Comparison of ENCODE assay signal across 17 cellular contexts in the genomic region with DNA sequence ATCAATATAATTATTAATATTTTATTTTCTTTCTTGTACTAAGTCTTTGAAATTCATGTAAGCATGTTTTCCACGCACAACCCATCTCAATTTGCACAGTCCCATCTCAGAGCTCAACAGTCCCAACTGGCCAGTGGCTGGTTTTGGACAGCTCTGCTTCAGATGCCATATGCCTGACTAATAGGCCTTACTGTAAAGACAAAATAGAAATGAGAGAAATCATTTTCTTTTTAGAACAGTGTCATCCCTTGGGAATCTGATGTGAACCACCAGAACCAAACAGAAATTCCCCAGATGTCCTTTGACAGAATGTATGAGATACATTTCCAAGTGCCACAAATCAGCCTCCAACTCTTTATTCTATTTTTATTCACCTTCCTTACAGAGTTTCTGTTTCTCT.
DNase-seq lines count a peak whose midpoint lies in the region; ATAC-seq and TF ChIP-seq lines count a peak whose summit lies in the region.
"Had no signal": no experiment of that assay in that cellular context is flagged by ENCODE, and none has a peak within 500 bp of the region (broad histone marks: within the 10 kb centered on the region; RNA-seq: fewer than 3 reads in every experiment).

No MANE protein-coding gene starts in this region.

- POLR2A ChIA-PET in activated CD8-positive, alpha-beta T cell treated with anti-CD3 and anti-CD28 coated beads for 36 hours (lab: Charles Lee): interaction anchor here (0.6 kb wide), 1 partner anchor 143 kb away, joined by 3 read pairs; no protein-coding TSS in a partner anchor
- POLR2A ChIA-PET in activated CD8-positive, alpha-beta T cell treated with anti-CD3 and anti-CD28 coated beads, Interleukin-2, amount 10 ng/mL, durations not matched to agents 7 days and 5 days (lab: Charles Lee): no interaction called here

- no peaks in the 10 kb centered on the region for H3K27me3 ChIP-seq in psoas muscle (ENCODE audit: insufficient read depth in 3 of 3, low read length in 2 of 3)
- H3K27me3 ChIP-seq: sigmoid colon had no signal

- H3K27ac ChIP-seq in psoas muscle: peak overlapping the region; percentile 64

- no peak overlapping the region for H3K4me3 Mint-ChIP-seq in activated CD8-positive, alpha-beta T cell treated with anti-CD3 and anti-CD28 coated beads for 36 hours
- H3K4me3 Mint-ChIP-seq in activated CD8-positive, alpha-beta T cell treated with anti-CD3 and anti-CD28 coated beads, Interleukin-2, amount 10 ng/mL, durations not matched to agents 7 days and 5 days: no peak overlapping the region
- no peak overlapping the region for H3K4me3 Mint-ChIP-seq in stimulated activated effector memory CD8-positive, alpha-beta T cell treated with anti-CD3 and anti-CD28 coated beads, Interleukin-12 subunit alpha, Interleukin-12 subunit beta, amount 100 ng/mL, for 72 hours
- H3K4me3 Mint-ChIP-seq: naive thymus-derived CD8-positive, alpha-beta T cell; stimulated activated naive CD8-positive, alpha-beta T cell treated with anti-CD3 and anti-CD28 coated beads, Interleukin-15, amount 100 ng/mL, for 72 hours had no signal

- intact Hi-C loops in activated CD8-positive, alpha-beta T cell treated with anti-CD3 and anti-CD28 coated beads for 36 hours (cut with micrococcal nuclease): no loop called here
- intact Hi-C loops in psoas muscle (cut with DNase I): no loop called here

- H3K27me3 Mint-ChIP-seq in activated CD8-positive, alpha-beta T cell treated with anti-CD3 and anti-CD28 coated beads for 36 hours: no peaks in the 10 kb centered on the region
- no peaks in the 10 kb centered on the region for H3K27me3 Mint-ChIP-seq in activated CD8-positive, alpha-beta T cell treated with anti-CD3 and anti-CD28 coated beads, Interleukin-2, amount 10 ng/mL, durations not matched to agents 7 days and 5 days (ENCODE audit: low read depth)
- H3K27me3 Mint-ChIP-seq: naive thymus-derived CD8-positive, alpha-beta T cell; stimulated activated naive CD8-positive, alpha-beta T cell treated with anti-CD3 and anti-CD28 coated beads, Interleukin-15, amount 100 ng/mL, for 72 hours had no signal

- H3K36me3 Mint-ChIP-seq in activated CD8-positive, alpha-beta T cell treated with anti-CD3 and anti-CD28 coated beads for 36 hours (ENCODE audit: low read depth): peaks cover 30% of the 10 kb centered on the region
- H3K36me3 Mint-ChIP-seq in activated CD8-positive, alpha-beta T cell treated with anti-CD3 and anti-CD28 coated beads, Interleukin-2, amount 10 ng/mL, durations not matched to agents 7 days and 5 days (ENCODE audit: low read depth): peaks cover 55% of the 10 kb centered on the region
- peaks cover 93% of the 10 kb centered on the region for H3K36me3 Mint-ChIP-seq in stimulated activated effector memory CD8-positive, alpha-beta T cell treated with anti-CD3 and anti-CD28 coated beads, Interleukin-12 subunit alpha, Interleukin-12 subunit beta, amount 100 ng/mL, for 72 hours

- H3K9me3 Mint-ChIP-seq in activated CD8-positive, alpha-beta T cell treated with anti-CD3 and anti-CD28 coated beads for 36 hours: no peaks in the 10 kb centered on the region
- no peaks in the 10 kb centered on the region for H3K9me3 Mint-ChIP-seq in activated CD8-positive, alpha-beta T cell treated with anti-CD3 and anti-CD28 coated beads, Interleukin-2, amount 10 ng/mL, durations not matched to agents 7 days and 5 days (ENCODE audit: insufficient read depth)
- no peaks in the 10 kb centered on the region for H3K9me3 Mint-ChIP-seq in stimulated activated effector memory CD8-positive, alpha-beta T cell treated with anti-CD3 and anti-CD28 coated beads, Interleukin-12 subunit alpha, Interleukin-12 subunit beta, amount 100 ng/mL, for 72 hours
- H3K9me3 Mint-ChIP-seq: naive thymus-derived CD8-positive, alpha-beta T cell; stimulated activated naive CD8-positive, alpha-beta T cell treated with anti-CD3 and anti-CD28 coated beads, Interleukin-15, amount 100 ng/mL, for 72 hours had no signal

- H3K9me3 ChIP-seq in psoas muscle: no peaks in the 10 kb centered on the region
- H3K9me3 ChIP-seq: sigmoid colon had no signal

- TF ChIP-seq CTCF in activated CD8-positive, alpha-beta T cell treated with anti-CD3 and anti-CD28 coated beads for 36 hours (IDR thresholded peaks at IDR 0.05): no peak
- no peak for TF ChIP-seq CTCF in psoas muscle (IDR thresholded peaks at IDR 0.05)

- 57 to 62% (median 59%) methylated on average over 1 of the region's 1 CpG for WGBS in psoas muscle, 3 donors

- no peak overlapping the region for H3K4me3 ChIP-seq in psoas muscle
- H3K4me3 ChIP-seq: sigmoid colon had no signal

- CTCF ChIA-PET in activated CD8-positive, alpha-beta T cell treated with anti-CD3 and anti-CD28 coated beads for 36 hours (lab: Charles Lee): no interaction called here
- CTCF ChIA-PET in activated CD8-positive, alpha-beta T cell treated with anti-CD3 and anti-CD28 coated beads, Interleukin-2, amount 10 ng/mL, durations not matched to agents 7 days and 5 days (lab: Charles Lee): no interaction called here

- no peaks in the 10 kb centered on the region for H3K4me1 Mint-ChIP-seq in activated CD8-positive, alpha-beta T cell treated with anti-CD3 and anti-CD28 coated beads for 36 hours (ENCODE audit: low read depth)
- H3K4me1 Mint-ChIP-seq in activated CD8-positive, alpha-beta T cell treated with anti-CD3 and anti-CD28 coated beads, Interleukin-2, amount 10 ng/mL, durations not matched to agents 7 days and 5 days (ENCODE audit: low read depth): no peaks in the 10 kb centered on the region
- peaks cover 11% of the 10 kb centered on the region for H3K4me1 Mint-ChIP-seq in stimulated activated effector memory CD8-positive, alpha-beta T cell treated with anti-CD3 and anti-CD28 coated beads, Interleukin-12 subunit alpha, Interleukin-12 subunit beta, amount 100 ng/mL, for 72 hours

- no peak for DNase-seq in activated CD8-positive, alpha-beta T cell treated with anti-CD3 and anti-CD28 coated beads for 36 hours
- DNase-seq in activated CD8-positive, alpha-beta T cell treated with anti-CD3 and anti-CD28 coated beads, Interleukin-2, amount 10 ng/mL, durations not matched to agents 7 days and 5 days: no peak
- DNase-seq in LHCN-M2 (ENCODE audit: low read depth): peak; percentile 83
- DNase-seq in fibroblast of gingiva (ENCODE audit: low read depth): peak; percentile 82
- DNase-seq in psoas muscle: no peak
- DNase-seq in activated CD4-positive, alpha-beta T cell treated with anti-CD3 and anti-CD28 coated beads, Interleukin-2, amount 50 U/mL, for 1 hour: no peak
- DNase-seq in stimulated activated effector memory CD8-positive, alpha-beta T cell treated with anti-CD3 and anti-CD28 coated beads, Interleukin-12 subunit alpha, Interleukin-12 subunit beta, amount 100 ng/mL, for 72 hours (ENCODE audit: low spot score in 2 of 2): no peak
- DNase-seq: 8988T; activated gamma-delta T cell; caudate nucleus; naive thymus-derived CD8-positive, alpha-beta T cell; NCI-H1930; SHP77; sigmoid colon; stimulated activated naive CD8-positive, alpha-beta T cell treated with anti-CD3 and anti-CD28 coated beads, Interleukin-15, amount 100 ng/mL, for 72 hours; T1000 had no signal

- ATAC-seq in activated CD8-positive, alpha-beta T cell treated with anti-CD3 and anti-CD28 coated beads for 36 hours: no peak
- ATAC-seq in activated CD8-positive, alpha-beta T cell treated with anti-CD3 and anti-CD28 coated beads, Interleukin-2, amount 10 ng/mL, durations not matched to agents 7 days and 5 days: no peak
- ATAC-seq in psoas muscle (peak; percentile 69 to 90 (median 78)), HG02678 (IDR thresholded peaks at IDR 0.05; ENCODE audit: unreplicated experiment) (no peak)
- ATAC-seq in stimulated activated effector memory CD8-positive, alpha-beta T cell treated with anti-CD3 and anti-CD28 coated beads, Interleukin-12 subunit alpha, Interleukin-12 subunit beta, amount 100 ng/mL, for 72 hours: no peak
- ATAC-seq: naive thymus-derived CD8-positive, alpha-beta T cell; stimulated activated naive CD8-positive, alpha-beta T cell treated with anti-CD3 and anti-CD28 coated beads, Interleukin-15, amount 100 ng/mL, for 72 hours had no signal

- peaks cover 5 to 90% of the 10 kb centered on the region in 2 donors for H3K36me3 ChIP-seq in psoas muscle (ENCODE audit: insufficient read depth in 1 of 2, low read depth in 1 of 2)

- H3K27ac Mint-ChIP-seq in activated CD8-positive, alpha-beta T cell treated with anti-CD3 and anti-CD28 coated beads for 36 hours: peak overlapping the region; percentile 7
- no peak overlapping the region for H3K27ac Mint-ChIP-seq in activated CD8-positive, alpha-beta T cell treated with anti-CD3 and anti-CD28 coated beads, Interleukin-2, amount 10 ng/mL, durations not matched to agents 7 days and 5 days
- H3K27ac Mint-ChIP-seq in stimulated activated effector memory CD8-positive, alpha-beta T cell treated with anti-CD3 and anti-CD28 coated beads, Interleukin-12 subunit alpha, Interleukin-12 subunit beta, amount 100 ng/mL, for 72 hours: no peak overlapping the region

- peaks cover 7% of the 10 kb centered on the region for H3K4me1 ChIP-seq in psoas muscle

Comparison
In these comparisons a context has a peak if more than half of its experiments do, and no peak if none do; other contexts are left out.
1. ATAC-seq: peak in psoas muscle (4 of 4); none in activated CD8-positive, alpha-beta T cell treated with anti-CD3 and anti-CD28 coated beads for 36 hours (single experiment), activated CD8-positive, alpha-beta T cell treated with anti-CD3 and anti-CD28 coated beads, Interleukin-2, amount 10 ng/mL, durations not matched to agents 7 days and 5 days (single experiment), HG02678 (single experiment) and stimulated activated effector memory CD8-positive, alpha-beta T cell treated with anti-CD3 and anti-CD28 coated beads, Interleukin-12 subunit alpha, Interleukin-12 subunit beta, amount 100 ng/mL, for 72 hours (single experiment).
2. DNase-seq: peak in LHCN-M2 (single experiment) and fibroblast of gingiva (single experiment); none in activated CD8-positive, alpha-beta T cell treated with anti-CD3 and anti-CD28 coated beads for 36 hours (single experiment), activated CD8-positive, alpha-beta T cell treated with anti-CD3 and anti-CD28 coated beads, Interleukin-2, amount 10 ng/mL, durations not matched to agents 7 days and 5 days (single experiment), psoas muscle (0 of 2), activated CD4-positive, alpha-beta T cell treated with anti-CD3 and anti-CD28 coated beads, Interleukin-2, amount 50 U/mL, for 1 hour (single experiment) and stimulated activated effector memory CD8-positive, alpha-beta T cell treated with anti-CD3 and anti-CD28 coated beads, Interleukin-12 subunit alpha, Interleukin-12 subunit beta, amount 100 ng/mL, for 72 hours (0 of 2).